ENCODE assay signal across 8 cellular contexts in the genomic region with DNA sequence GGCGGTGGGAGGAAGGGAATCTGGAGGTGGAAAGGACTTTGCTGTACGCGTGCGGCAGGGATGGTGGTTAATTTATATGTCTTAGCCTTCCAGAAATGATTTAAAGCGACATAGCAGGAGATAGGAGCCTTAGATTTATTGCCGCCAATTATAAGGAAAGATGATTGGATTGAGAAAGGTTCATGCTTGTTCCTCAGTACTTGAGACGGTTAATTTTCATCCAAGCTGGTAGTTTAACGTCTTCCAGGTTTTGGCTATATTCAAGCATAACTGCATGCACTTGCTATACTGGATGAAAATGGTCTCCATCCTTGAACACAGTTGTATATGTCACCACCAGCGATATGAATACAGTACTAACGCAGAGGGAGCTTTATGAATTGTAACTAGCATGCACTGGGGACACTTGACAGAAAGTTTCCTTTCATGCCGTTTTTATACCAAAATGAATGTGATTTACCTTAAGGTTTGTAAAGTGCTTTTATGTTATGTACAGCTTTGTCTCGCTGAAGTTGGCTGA. TPM values are rescaled to one million over a fixed set of nuclear protein-coding genes. Genes with fewer than 3 reads are reported as not detected.
DNase-seq lines count a peak whose midpoint lies in the region; ATAC-seq and TF ChIP-seq lines count a peak whose summit lies in the region.

No MANE protein-coding gene starts in this region.

- intact Hi-C loops in esophagus muscularis mucosa (cut with DNase I): no loop called here
- intact Hi-C loops in psoas muscle (cut with DNase I): loop anchor here in 1 of 2 donors (1.0 kb wide), 1 partner anchor 8 kb away; a partner anchor contains a TSS
- intact Hi-C loops in posterior vena cava (cut with DNase I): no loop called here

- CTCF ChIA-PET in GM10248 (lab: Yijun Ruan, JAX): interaction anchor here (1.0 to 2.2 kb wide), 11 partner anchors 9 to 266 kb away, joined by 3 to 9 read pairs (median 5); a partner anchor contains a TSS

- 10% methylated on average over 12 of the region's 12 CpGs for WGBS in esophagus muscularis mucosa
- 7 to 8% (median 7%) methylated on average over 12 of the region's 12 CpGs for WGBS in psoas muscle, 3 donors

- in situ Hi-C loops in G401 (cut with HindIII; ENCODE audit: low sequenced_read_pairs): no loop called here

- peak overlapping the region; percentile 55 for H3K27ac ChIP-seq in RWPE2 (ENCODE audit: poor library complexity, severe bottlenecking)
- H3K27ac ChIP-seq in esophagus muscularis mucosa (replicated peaks in 1 of 4): peak overlapping the region; percentile 86 to 92 (median 88)
- H3K27ac ChIP-seq in psoas muscle: peak overlapping the region; percentile 94

- peak; percentile 18 for DNase-seq in GM10248 (ENCODE audit: extremely low spot score)
- DNase-seq in RWPE2 (ENCODE audit: low spot score): no peak
- no peak for DNase-seq in esophagus muscularis mucosa (ENCODE audit: extremely low spot score)
- DNase-seq in psoas muscle: no peak
- no peak for DNase-seq in SW 1271 (lab: John Stamatoyannopoulos, UW)
- no peak for DNase-seq in posterior vena cava (ENCODE audit: low spot score)
- no peak for DNase-seq in G401 (ENCODE audit: low spot score)

- H3K36me3 ChIP-seq in RWPE2 (ENCODE audit: low read depth) (peaks cover 21% of the 10 kb centered on the region), esophagus muscularis mucosa (peaks cover 0 to 25% (median 20%) of the 10 kb centered on the region in 4 donors), psoas muscle (ENCODE audit: insufficient read depth in 1 of 2, low read depth in 1 of 2) (peaks cover 4 to 33% of the 10 kb centered on the region in 2 donors)

- TF ChIP-seq CTCF in GM10248 (IDR thresholded peaks at IDR 0.05; ENCODE audit: control extremely low read depth, extremely low read depth, low read depth, missing control alignments): no peak
- TF ChIP-seq CTCF in RWPE2 (IDR thresholded peaks at IDR 0.05; ENCODE audit: poor library complexity, severe bottlenecking): no peak
- no peak for TF ChIP-seq CTCF in esophagus muscularis mucosa (IDR thresholded peaks at IDR 0.05)
- no peak for TF ChIP-seq CTCF in psoas muscle (IDR thresholded peaks at IDR 0.05)

- H3K4me1 ChIP-seq in RWPE2 (ENCODE audit: insufficient read depth, poor library complexity, severe bottlenecking): no peaks in the 10 kb centered on the region
- peaks cover 19 to 25% (median 24%) of the 10 kb centered on the region in 4 donors for H3K4me1 ChIP-seq in esophagus muscularis mucosa
- H3K4me1 ChIP-seq in psoas muscle: peaks cover 16% of the 10 kb centered on the region

- no peaks in the 10 kb centered on the region for H3K27me3 ChIP-seq in RWPE2 (ENCODE audit: insufficient read depth, poor library complexity, severe bottlenecking)
- H3K27me3 ChIP-seq in esophagus muscularis mucosa: no peaks in the 10 kb centered on the region
- no peaks in the 10 kb centered on the region for H3K27me3 ChIP-seq in psoas muscle (ENCODE audit: insufficient read depth in 3 of 3, low read length in 2 of 3)

- H3K9me3 ChIP-seq in RWPE2 (ENCODE audit: severe bottlenecking): no peaks in the 10 kb centered on the region
- no peaks in the 10 kb centered on the region for H3K9me3 ChIP-seq in esophagus muscularis mucosa
- no peaks in the 10 kb centered on the region for H3K9me3 ChIP-seq in psoas muscle

- peak overlapping the region; percentile 67 for H3K4me3 ChIP-seq in RWPE2 (ENCODE audit: severe bottlenecking)
- H3K4me3 ChIP-seq in esophagus muscularis mucosa: peak overlapping the region; percentile 72 to 84 (median 75)
- peak overlapping the region; percentile 81 for H3K4me3 ChIP-seq in psoas muscle

- TF ChIP-seq EP300 in esophagus muscularis mucosa (IDR thresholded peaks at IDR 0.05): no peak

- no peak for TF ChIP-seq POLR2A in esophagus muscularis mucosa (IDR thresholded peaks at IDR 0.05; ENCODE audit: low read depth)

- POLR2A ChIA-PET in GM10248 (lab: Yijun Ruan, JAX): interaction anchor here (0.5 to 1.6 kb wide), 4 partner anchors 8 to 205 kb away, joined by 3 to 5 read pairs (median 4); a partner anchor contains a TSS

- ATAC-seq in RWPE2 (ENCODE audit: low read depth) (no peak), psoas muscle (no peak), GM19452 (IDR thresholded peaks at IDR 0.05; ENCODE audit: unreplicated experiment) (no peak)

RNA-seq across cellular contexts. Expression of a gene that starts 0.6 kb away (rescaled TPM):
- 1 to 10 TPM; 4.1 to 9.0 (median 5.0) TPM for total RNA-seq in esophagus muscularis mucosa
- total RNA-seq in psoas muscle: 10 to 100 TPM in 1 of 4 donors, 1 to 10 TPM in 3; 4.1 to 11.7 (median 6.6) TPM
- polyA plus RNA-seq in psoas muscle: 10 to 100 TPM in 1 of 3 donors, 1 to 10 TPM in 2; 3.1 to 11.5 (median 3.6) TPM
- total RNA-seq in posterior vena cava: 1 to 10 TPM; 3.4 to 3.6 TPM
- 2.4 and 5.7 TPM in 2 replicates for total RNA-seq in G401 (2014; rRNA removed; shearing (Covaris generic))

RNA-seq across cellular contexts. Expression of a gene that starts 8.1 kb away (rescaled TPM):
- total RNA-seq in esophagus muscularis mucosa: 100 to 1,000 TPM; 108 to 276 (median 155) TPM
- 10 to 100 TPM; 63.2 to 92.4 (median 84.7) TPM for total RNA-seq in psoas muscle
- polyA plus RNA-seq in psoas muscle: 10 to 100 TPM; 20.0 to 44.7 (median 37.5) TPM
- 100 to 1,000 TPM; 101 to 105 TPM for total RNA-seq in posterior vena cava
- 104 and 126 TPM in 2 replicates for total RNA-seq in G401 (2014; rRNA removed; shearing (Covaris generic))

RNA-seq across cellular contexts. Expression of a gene that starts 18.4 kb away (rescaled TPM):
- total RNA-seq in esophagus muscularis mucosa (not detected), psoas muscle (under 1 TPM in 1 of 4 donors, not detected in 3; 0.12 TPM), posterior vena cava (not detected)
- polyA plus RNA-seq in psoas muscle: under 1 TPM in 1 of 3 donors, not detected in 2; 0.01 TPM
- not detected in 2 replicates for total RNA-seq in G401 (2014; rRNA removed; shearing (Covaris generic))

RNA-seq across cellular contexts. Expression of a gene that starts 41.5 kb away (rescaled TPM):
- total RNA-seq in esophagus muscularis mucosa (1 to 10 TPM in 2 of 4 donors, under 1 TPM in 2; 0.32 to 1.7 (median 1.0) TPM), psoas muscle (under 1 TPM in 3 of 4 donors, not detected in 1; 0.17 to 0.30 (median 0.26) TPM), posterior vena cava (1 to 10 TPM; 1.4 to 1.6 TPM)
- polyA plus RNA-seq in psoas muscle: under 1 TPM; 0.03 to 0.10 (median 0.09) TPM
- not detected in 2 replicates for total RNA-seq in G401 (2014; rRNA removed; shearing (Covaris generic))
